In the genomic region with DNA sequence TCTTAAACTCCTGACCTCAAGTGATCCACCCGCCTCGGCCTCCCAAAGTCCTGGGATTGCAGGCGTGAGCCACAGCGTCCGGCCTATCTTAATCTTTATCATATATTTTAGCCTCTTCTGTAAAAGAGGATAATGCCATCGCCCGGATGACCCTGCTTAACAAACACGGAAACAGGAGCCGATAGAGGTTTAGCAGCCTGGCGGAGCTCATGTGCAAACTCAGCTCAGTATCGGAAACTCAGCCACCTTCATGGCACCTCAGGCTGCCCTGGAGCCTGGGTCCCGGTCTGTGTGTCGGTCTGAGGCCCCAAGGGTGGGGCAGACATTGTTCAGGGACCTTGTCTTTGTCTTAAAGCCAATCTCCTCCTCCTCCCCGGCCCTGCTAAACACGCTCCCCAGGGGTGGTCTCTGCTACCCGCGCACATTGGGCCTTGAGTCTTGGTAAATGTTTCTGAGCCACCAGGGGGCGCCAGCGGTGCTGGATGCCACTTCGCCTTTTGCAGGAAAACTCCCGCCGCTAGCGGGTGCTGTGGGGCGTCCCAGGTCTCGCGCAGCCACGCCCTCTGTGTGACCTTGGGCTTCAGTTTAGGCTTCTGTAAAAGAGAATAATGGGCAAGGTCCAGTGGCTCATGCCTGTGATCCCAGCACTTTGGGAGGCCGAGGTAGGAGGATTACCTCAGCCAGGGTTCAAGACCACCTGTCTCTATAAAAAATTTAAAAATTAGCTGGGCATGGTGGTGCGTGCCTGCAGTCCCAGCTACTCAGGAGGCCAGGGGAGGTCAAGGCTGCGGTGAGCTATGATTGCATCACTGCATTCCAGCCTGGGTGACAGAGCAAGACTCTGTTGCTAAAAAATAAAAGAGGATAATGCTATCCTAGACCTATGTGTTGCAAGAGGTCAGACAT, we compare ENCODE assay signal across 8 cellular contexts. TPM values are rescaled to one million over a fixed set of nuclear protein-coding genes. Genes with fewer than 3 reads are reported as not detected.
DNase-seq lines count a peak whose midpoint lies in the region; ATAC-seq and TF ChIP-seq lines count a peak whose summit lies in the region.

No MANE protein-coding gene starts in this region.

- no peaks in the 10 kb centered on the region for H3K9me3 Mint-ChIP-seq in activated naive CD8-positive, alpha-beta T cell treated with anti-CD3 and anti-CD28 coated beads for 36 hours

- DNase-seq in SIG-M5 treated with dmso at 0.1 percent for 504 hours (lab: John Stamatoyannopoulos, UW; ENCODE audit: unreplicated experiment) (peak; percentile 51), SIG-M5 (lab: John Stamatoyannopoulos, UW) (no peak), T follicular helper cell (ENCODE audit: low read depth) (peak; percentile 93), left ventricle myocardium inferior (peak; percentile 90), renal cortical epithelial cell (ENCODE audit: low read depth) (peak; percentile 83)
- peak; percentile 93 for DNase-seq in activated naive CD8-positive, alpha-beta T cell treated with anti-CD3 and anti-CD28 coated beads for 36 hours

- H3K27ac Mint-ChIP-seq in activated naive CD8-positive, alpha-beta T cell treated with anti-CD3 and anti-CD28 coated beads for 36 hours, result peak overlapping the region; percentile 87

- H3K4me1 ChIP-seq in HUES64 (ENCODE audit: insufficient read depth, low read length), result no peaks in the 10 kb centered on the region
- H3K4me1 ChIP-seq in left ventricle myocardium inferior, result peaks cover 55% of the 10 kb centered on the region

- H3K9me3 ChIP-seq in HUES64 (ENCODE audit: insufficient read depth, low read depth, low read length), result no peaks in the 10 kb centered on the region
- H3K9me3 ChIP-seq in left ventricle myocardium inferior (replicated peaks), result no peaks in the 10 kb centered on the region

- ATAC-seq in GM19455 (IDR thresholded peaks at IDR 0.05; ENCODE audit: unreplicated experiment), result no peak

- H3K27ac ChIP-seq in HUES64 (ENCODE audit: low read depth, low read length) (no peak overlapping the region), left ventricle myocardium inferior (replicated peaks) (no peak overlapping the region)

- TF ChIP-seq CTCF in left ventricle myocardium inferior (IDR thresholded peaks at IDR 0.05; ENCODE audit: borderline replicate concordance), result peak; percentile 90

- H3K4me1 Mint-ChIP-seq in activated naive CD8-positive, alpha-beta T cell treated with anti-CD3 and anti-CD28 coated beads for 36 hours, result peaks cover 22% of the 10 kb centered on the region

- no peaks in the 10 kb centered on the region for H3K27me3 Mint-ChIP-seq in activated naive CD8-positive, alpha-beta T cell treated with anti-CD3 and anti-CD28 coated beads for 36 hours

- H3K36me3 ChIP-seq in HUES64 (ENCODE audit: insufficient read depth, low read length) (no peaks in the 10 kb centered on the region), left ventricle myocardium inferior (no peaks in the 10 kb centered on the region)

- H3K36me3 Mint-ChIP-seq in activated naive CD8-positive, alpha-beta T cell treated with anti-CD3 and anti-CD28 coated beads for 36 hours, result no peaks in the 10 kb centered on the region

- WGBS in HUES64, result 47% methylated on average over 30 of the region's 30 CpGs

- H3K4me3 ChIP-seq in HUES64 (ENCODE audit: low read length) (no peak overlapping the region), left ventricle myocardium inferior (no peak overlapping the region)

- peak overlapping the region; percentile 46; the same call in 1 of the 2 replicates for H3K9ac ChIP-seq in HUES64 (ENCODE audit: low read depth, low read length)

- H3K27me3 ChIP-seq in HUES64 (ENCODE audit: insufficient read depth, low read length) (no peaks in the 10 kb centered on the region), left ventricle myocardium inferior (ENCODE audit: low read depth) (no peaks in the 10 kb centered on the region)

- intact Hi-C loops in left ventricle myocardium inferior (cut with micrococcal nuclease), result no loop called here

- no peak overlapping the region for H3K4me3 Mint-ChIP-seq in activated naive CD8-positive, alpha-beta T cell treated with anti-CD3 and anti-CD28 coated beads for 36 hours

RNA-seq across cellular contexts. Expression of gene CETP, which starts 2.7 kb away (rescaled TPM):
- not detected for polyA plus RNA-seq in HUES64 (2013, experiment 1 of 2)
- not detected for polyA plus RNA-seq in HUES64 (2013, experiment 2 of 2)
- total RNA-seq in activated naive CD8-positive, alpha-beta T cell treated with anti-CD3 and anti-CD28 coated beads for 36 hours, result under 1 TPM in 1 of 2 experiments, not detected in 1; 0.12 TPM
- total RNA-seq in left ventricle myocardium inferior, result 0.16 TPM
- total RNA-seq in renal cortical epithelial cell, result not detected in 2 replicates

RNA-seq across cellular contexts. Expression of gene NLRC5, which starts 24.9 kb away (rescaled TPM):
- 0.50 TPM for polyA plus RNA-seq in HUES64 (2013, experiment 1 of 2)
- polyA plus RNA-seq in HUES64 (2013, experiment 2 of 2), result 0.19 TPM
- total RNA-seq in activated naive CD8-positive, alpha-beta T cell treated with anti-CD3 and anti-CD28 coated beads for 36 hours, result 100 to 1,000 TPM; 142 to 151 TPM
- total RNA-seq in left ventricle myocardium inferior (6.6 TPM), renal cortical epithelial cell (6.6 and 9.0 TPM in 2 replicates)

RNA-seq across cellular contexts. Expression of gene HERPUD1, which starts 32.6 kb away (rescaled TPM):
- 20.7 TPM for polyA plus RNA-seq in HUES64 (2013, experiment 1 of 2)
- 20.1 TPM for polyA plus RNA-seq in HUES64 (2013, experiment 2 of 2)
- total RNA-seq in activated naive CD8-positive, alpha-beta T cell treated with anti-CD3 and anti-CD28 coated beads for 36 hours, result 100 to 1,000 TPM; 143 to 149 TPM
- total RNA-seq in left ventricle myocardium inferior (119 TPM), renal cortical epithelial cell (87.0 and 252 TPM in 2 replicates)

Comparison
In these comparisons a context has a peak if more than half of its experiments do, and no peak if none do; other contexts are left out.
1. RNA of gene NLRC5, which starts 24.9 kb away (total RNA-seq): 142 to 151 TPM in activated naive CD8-positive, alpha-beta T cell treated with anti-CD3 and anti-CD28 coated beads for 36 hours; 6.6 to 9.0 TPM in renal cortical epithelial cell and 6.6 TPM in left ventricle myocardium inferior (single experiment); every median in the first group is over 10 times any median in the second.